1 cellular context compared by ENCODE assay signal in genomic region chr4:68129793-68130192, GRCh38.
TF ChIP-seq lines count a peak whose summit lies in the region.

TSS of gene TMPRSS11F (minus strand) at chr4:68129869. CDS start at chr4:68129820, 49 bp downstream.

TF ChIP-seq in K562, 482 proteins besides CTCF, POLR2A, EP300 and RAD21 (continued from another document):
- TF ChIP-seq CREB1 (IDR thresholded peaks at IDR 0.05) (no peak), CREB1 (CRISPR knock-in tag; IDR thresholded peaks at IDR 0.05) (no peak), ZNF318 (IDR thresholded peaks at IDR 0.05; ENCODE audit: borderline replicate concordance in 1 of 2, low read depth in 1 of 2) (no peak), BRCA1 (IDR thresholded peaks at IDR 0.05) (no peak), BRCA1 (CRISPR knock-in tag; IDR thresholded peaks at IDR 0.05) (no peak), LEF1 (IDR thresholded peaks at IDR 0.05) (peak; percentile 70; the same call in 1 of the 2 replicates), HBP1 (CRISPR knock-in tag; IDR thresholded peaks at IDR 0.05) (no peak), ZNF121 (CRISPR knock-in tag; conservative IDR thresholded peaks at IDR 0.05) (no peak), EZH2 (IDR thresholded peaks at IDR 0.05; ENCODE audit: borderline replicate concordance, low read depth, low read length) (no peak), SOX6 (IDR thresholded peaks at IDR 0.05) (peak; percentile 56; the same call in 1 of the 2 replicates), STAG1 (CRISPR knock-in tag; IDR thresholded peaks at IDR 0.05; ENCODE audit: borderline replicate concordance) (no peak), ZNF696 (CRISPR knock-in tag; conservative IDR thresholded peaks at IDR 0.05) (no peak), DPF2 (IDR thresholded peaks at IDR 0.05) (peak; percentile 86), ELK3 (CRISPR knock-in tag; IDR thresholded peaks at IDR 0.05) (no peak), ILF3 (IDR thresholded peaks at IDR 0.05; ENCODE audit: borderline replicate concordance) (no peak), TCF3 (CRISPR knock-in tag; IDR thresholded peaks at IDR 0.05) (peak; percentile 83), TAF7 (tag; IDR thresholded peaks at IDR 0.05) (no peak), MTA1 (IDR thresholded peaks at IDR 0.05; ENCODE audit: borderline replicate concordance) (peak; percentile 65; the same call in 1 of the 2 replicates), ZHX1 (conservative IDR thresholded peaks at IDR 0.05; ENCODE audit: low read length) (no peak), ZNF655 (CRISPR knock-in tag; IDR thresholded peaks at IDR 0.05) (no peak), ZNF431 (CRISPR knock-in tag; IDR thresholded peaks at IDR 0.05) (no peak), ARHGAP35 (IDR thresholded peaks at IDR 0.05; ENCODE audit: partially characterized antibody) (no peak), RBM17 (IDR thresholded peaks at IDR 0.05; ENCODE audit: borderline replicate concordance, low read depth, low read length) (no peak), POLR2H (tag; IDR thresholded peaks at IDR 0.05; ENCODE audit: low read depth) (no peak), RB1 (IDR thresholded peaks at IDR 0.05; ENCODE audit: low read depth) (no peak), HDAC6 (IDR thresholded peaks at IDR 0.05; ENCODE audit: low read depth, low read length) (no peak), PML (IDR thresholded peaks at IDR 0.05; ENCODE audit: low read length) (no peak), HCFC1 (IDR thresholded peaks at IDR 0.05; ENCODE audit: low read depth, low read length) (no peak), ADNP (tag; IDR thresholded peaks at IDR 0.05) (no peak), KLF1 (tag; IDR thresholded peaks at IDR 0.05) (no peak), KDM1A (IDR thresholded peaks at IDR 0.05) (0 out of 4 replicates have a peak, but pooled peaks of 1 of the 2 experiments have one; percentile 16), MYNN (IDR thresholded peaks at IDR 0.05) (no peak), MYNN (CRISPR knock-in tag; IDR thresholded peaks at IDR 0.05) (no peak), CTBP1 (IDR thresholded peaks at IDR 0.05; ENCODE audit: borderline replicate concordance) (peak; percentile 73), CBFA2T3 (IDR thresholded peaks at IDR 0.05) (peak; percentile 80)
